ENCODE assay signal across 20 cellular contexts in genomic region chr22:23531966-23532735, GRCh38. TPM values are rescaled to one million over a fixed set of nuclear protein-coding genes. Genes with fewer than 3 reads are reported as not detected.
DNase-seq lines count a peak whose midpoint lies in the region; ATAC-seq, FAIRE-seq and TF ChIP-seq lines count a peak whose summit lies in the region.
"Had no signal": no experiment of that assay in that cellular context is flagged by ENCODE, and none has a peak within 500 bp of the region (broad histone marks: within the 10 kb centered on the region; RNA-seq: fewer than 3 reads in every experiment).

No MANE protein-coding gene starts in this region.

- no peaks in the 10 kb centered on the region for H4K20me1 ChIP-seq in K562 (replicated peaks; ENCODE audit: control insufficient read depth, insufficient read depth, low read length)

- peak overlapping the region in 1 of 2 experiments; percentile 68; a peak in 2 of 4 replicates for H3K9ac ChIP-seq in K562 (ENCODE audit: insufficient read depth in 1 of 2, low read depth in 2 of 2, low read length in 2 of 2)

- DNase-seq in GM12864 (ENCODE audit: low read depth) (no peak), K562 (ENCODE audit: extremely low read depth in 1 of 4, low spot score in 3 of 4) (no peak), sigmoid colon (peak; percentile 46), glomerular visceral epithelial cell (ENCODE audit: extremely low spot score) (no peak), NCI-H446 treated with DMSO at 0.1 percent for 48 hours (lab: John Stamatoyannopoulos, UW) (no peak), NCI-H1092 treated with DMSO at 0.1 percent for 48 hours (lab: John Stamatoyannopoulos, UW) (no peak)
- DNase-seq: activated naive CD4-positive, alpha-beta T cell treated with anti-CD3 and anti-CD28 coated beads, Interleukin-2, amount 50 U/mL, for 16 hours; effector memory CD8-positive, alpha-beta T cell; natural killer cell; NCI-H2107; NCI-H510A treated with DMSO at 0.1 percent for 48 hours had no signal

- BruUV-seq in K562 (replicated peaks; lab: Mats Ljungman, UMichigan): no TSS peak

- CTCF ChIA-PET in K562 (lab: Yijun Ruan, JAX; ENCODE audit: low intra/inter-chr PET ratio): no interaction called here

- H3K9me1 ChIP-seq in K562 (ENCODE audit: control insufficient read depth, insufficient read depth, low read length): no peaks in the 10 kb centered on the region

- H3K36me3 ChIP-seq in K562 (ENCODE audit: control insufficient read depth, insufficient read depth, low read length) (no peaks in the 10 kb centered on the region), mesodermal cell (ENCODE audit: control insufficient read depth, insufficient read depth, low read length) (no peaks in the 10 kb centered on the region), sigmoid colon (no peaks in the 10 kb centered on the region)
- H3K36me3 ChIP-seq: ascending aorta had no signal

- H3K27me3 ChIP-seq in K562 (ENCODE audit: control insufficient read depth in 2 of 2, insufficient read depth in 2 of 2, low read length in 2 of 2) (no peaks in the 10 kb centered on the region), sigmoid colon (no peaks in the 10 kb centered on the region)
- H3K27me3 ChIP-seq: ascending aorta had no signal

- H3K9me3 ChIP-seq in K562 (replicated peaks; ENCODE audit: control insufficient read depth, insufficient read depth, low read depth, low read length): no peaks in the 10 kb centered on the region
- H3K9me3 ChIP-seq in mesodermal cell (ENCODE audit: control insufficient read depth, low read length): no peaks in the 10 kb centered on the region
- no peaks in the 10 kb centered on the region for H3K9me3 ChIP-seq in sigmoid colon
- H3K9me3 ChIP-seq: ascending aorta had no signal

- no peak for FAIRE-seq in K562 (lab: Jason Lieb, UNC)
- FAIRE-seq: TTC549 had no signal

- no peaks in the 10 kb centered on the region for H3K79me2 ChIP-seq in K562 (ENCODE audit: control insufficient read depth, insufficient read depth, low read length)

- H3K4me1 ChIP-seq in K562 (replicated peaks in 1 of 2; ENCODE audit: control insufficient read depth in 2 of 2, insufficient read depth in 2 of 2, low read length in 2 of 2): peaks cover 48 to 54% of the 10 kb centered on the region in 2 experiments
- peaks cover 59% of the 10 kb centered on the region for H3K4me1 ChIP-seq in mesodermal cell (ENCODE audit: control insufficient read depth, insufficient read depth, low read length, poor library complexity, severe bottlenecking)
- peaks cover 0 to 3% (median 0%) of the 10 kb centered on the region in 4 donors for H3K4me1 ChIP-seq in sigmoid colon
- H3K4me1 ChIP-seq: ascending aorta had no signal

- H3K4me3 ChIP-seq in GM12864 (ENCODE audit: low read depth, low read length) (no peak overlapping the region), K562 (no peak overlapping the region), mesodermal cell (ENCODE audit: extremely low read depth, insufficient read depth, low read length, poor library complexity, severe bottlenecking) (no peak overlapping the region), sigmoid colon (no peak overlapping the region)
- H3K4me3 ChIP-seq: ascending aorta had no signal

- H3K4me2 ChIP-seq in K562 (ENCODE audit: insufficient read depth, low read length): no peak overlapping the region

- ATAC-seq in K562 (no peak), HG03097 (IDR thresholded peaks at IDR 0.05; ENCODE audit: low FRiP score, unreplicated experiment) (no peak)
- ATAC-seq: effector memory CD8-positive, alpha-beta T cell; natural killer cell had no signal

- TF ChIP-seq POLR2A in K562 (conservative IDR thresholded peaks at IDR 0.05) (no peak), sigmoid colon (IDR thresholded peaks at IDR 0.05) (no peak)

- 82% methylated on average over 11 of the region's 15 CpGs for WGBS in K562 (ENCODE audit: insufficient coverage, low coverage, missing lambda C conversion rate)
- WGBS in mesodermal cell (ENCODE audit: insufficient coverage in 2 of 2), 2 experiments: 79 to 85% methylated on average over 9 to 13 of the region's 15 CpGs
- WGBS in sigmoid colon, 2 donors: 72 to 84% methylated on average over 15 of the region's 15 CpGs

- TF ChIP-seq EP300 in K562 (IDR thresholded peaks at IDR 0.05; ENCODE audit: low read length) (no peak), sigmoid colon (IDR thresholded peaks at IDR 0.05) (no peak)

- H2AFZ ChIP-seq in K562 (ENCODE audit: low read depth, low read length): no peak overlapping the region

- intact Hi-C loops in K562 (cut with micrococcal nuclease): no loop called here
- intact Hi-C loops in sigmoid colon (cut with DNase I): loop anchor here (10.0 kb wide), 1 partner anchor 97 kb away; no protein-coding TSS in a partner anchor

- TF ChIP-seq RAD21 in K562 (CRISPR knock-in tag; conservative IDR thresholded peaks at IDR 0.05 in 1 of 2, IDR thresholded peaks at IDR 0.05 in 1 of 2): no peak

- POLR2A ChIA-PET in K562 (lab: Yijun Ruan, JAX): no interaction called here

- in situ Hi-C loops in K562 (cut with MboI): loop anchor here (10.0 kb wide), 1 partner anchor 207 kb away; no protein-coding TSS in a partner anchor

- H3K27ac ChIP-seq in K562 (ENCODE audit: extremely low read depth, low read depth, low read length) (no peak overlapping the region; the same call in 2 of the 3 replicates), mesodermal cell (ENCODE audit: low read depth, low read length, severe bottlenecking) (peak overlapping the region; percentile 29), sigmoid colon (no peak overlapping the region)
- H3K27ac ChIP-seq: ascending aorta had no signal

- TF ChIP-seq CTCF in GM12864 (IDR thresholded peaks at IDR 0.05; ENCODE audit: low read depth, low read length, missing control alignments): peak; percentile 4
- no peak for TF ChIP-seq CTCF in K562 (IDR thresholded peaks at IDR 0.05 in 2 of 3, conservative IDR thresholded peaks at IDR 0.05 in 1 of 3; ENCODE audit: insufficient read depth in 2 of 3, low read depth in 1 of 3, low read length in 3 of 3)
- no peak for TF ChIP-seq CTCF in sigmoid colon (IDR thresholded peaks at IDR 0.05)

TF ChIP-seq in K562, 482 proteins besides CTCF, POLR2A, EP300 and RAD21:
- no peak for TF ChIP-seq ZBTB7A (IDR thresholded peaks at IDR 0.05; ENCODE audit: borderline replicate concordance, control insufficient read depth, low read depth, low read length)
- TF ChIP-seq ZFP36 (IDR thresholded peaks at IDR 0.05; ENCODE audit: low read depth, low read length, partially characterized antibody): peak; percentile 15

RNA-seq across cellular contexts. Expression of gene IGLL1, which starts 47.9 kb away (rescaled TPM):
- total RNA-seq in K562 (2011; cell fraction: chromatin; rRNA removed; ENCODE audit: low replicate concordance): not detected in 2 replicates
- not detected in 2 replicates for total RNA-seq in K562 (2011; cell fraction: nucleolus; rRNA removed)
- total RNA-seq in K562 (2011; cell fraction: nucleoplasm; rRNA removed): not detected in 2 replicates
- total RNA-seq in K562 (2014; rRNA removed) (0.32 TPM in 1 of 2 replicates, not detected in the other), K562 (2014; rRNA removed; fragmentation: Illumina TruSeq; extraction: Trizol) (not detected in 2 replicates), K562 (2015; rRNA removed; fragmentation: Illumina TruSeq; extraction: Trizol) (not detected in 2 replicates), K562 (2021) (not detected in 2 replicates), sigmoid colon (not detected)
- polyA plus RNA-seq in K562 (2011; rRNA removed) (0.20 TPM in 1 of 2 replicates, not detected in the other), K562 (2014; fragmentation: Illumina TruSeq; extraction: Trizol) (not detected in 2 replicates), K562 (2014; fragmentation: Nextera tagmentation; extraction: Ambion mirVana) (under 1 TPM in 1 of 2 experiments, not detected in 1; 0.10 TPM), K562 (2014; rRNA removed) (0.23 TPM in 1 of 2 replicates, not detected in the other), sigmoid colon (not detected)
- 0.66 TPM in 1 of 2 replicates, not detected in the other for polyA plus RNA-seq in K562 (2011; cell fraction: cytosol; rRNA removed)
- not detected in 2 replicates for polyA plus RNA-seq in K562 (2011; cell fraction: nucleus; rRNA removed)
- not detected in 2 replicates for polyA plus RNA-seq in K562 (2012)
- not detected in 2 replicates for polyA minus RNA-seq in K562 (2011; rRNA and poly(A)+ RNA removed)
- not detected in 2 replicates for polyA minus RNA-seq in K562 (2011; cell fraction: cytosol; rRNA and poly(A)+ RNA removed)
- polyA minus RNA-seq in K562 (2011; cell fraction: nucleus; rRNA and poly(A)+ RNA removed): not detected in 2 replicates
- polyA plus RNA-seq in mesodermal cell (2013, experiment 1 of 2): not detected
- polyA plus RNA-seq in mesodermal cell (2013, experiment 2 of 2): not detected
- total RNA-seq: ascending aorta; CD8-positive, alpha-beta memory T cell; Daoy; fibroblast of lung; HT-29; natural killer cell had no signal
- polyA plus RNA-seq: CD8-positive, alpha-beta memory T cell; fibroblast of lung; liver had no signal
